Comparison of ENCODE assay signal across 31 cellular contexts in the genomic region with DNA sequence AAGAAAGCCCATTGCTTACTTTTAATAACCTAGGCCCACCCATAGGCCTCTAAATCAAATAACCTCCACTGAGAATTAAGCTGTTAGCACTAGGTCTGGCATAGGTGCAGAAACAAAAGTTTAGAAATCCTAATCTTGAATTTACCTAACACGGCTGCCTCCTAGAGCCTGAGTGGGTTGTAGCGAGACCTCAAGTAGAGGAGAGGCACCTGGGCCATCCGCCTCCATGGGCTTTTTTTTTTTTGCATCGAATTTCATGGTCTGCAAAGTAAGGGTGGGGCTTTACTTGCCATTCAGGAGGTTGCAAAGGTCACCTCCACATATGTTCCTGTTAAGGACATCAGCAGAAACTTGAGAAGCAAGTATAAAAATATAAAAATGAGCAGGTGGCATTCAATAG. TPM values are rescaled to one million over a fixed set of nuclear protein-coding genes. Genes with fewer than 3 reads are reported as not detected.
DNase-seq lines count a peak whose midpoint lies in the region; FAIRE-seq and TF ChIP-seq lines count a peak whose summit lies in the region.
"Had no signal": no experiment of that assay in that cellular context is flagged by ENCODE, and none has a peak within 500 bp of the region (broad histone marks: within the 10 kb centered on the region; RNA-seq: fewer than 3 reads in every experiment).

No MANE protein-coding gene starts in this region.

- no peak overlapping the region for H3K9ac ChIP-seq in liver (ENCODE audit: low read depth in 1 of 2, low read length in 2 of 2)

- TF ChIP-seq CTCF in bronchial epithelial cell (IDR thresholded peaks at IDR 0.05; ENCODE audit: insufficient read depth, low read length, severe bottlenecking) (peak; percentile 42), liver (IDR thresholded peaks at IDR 0.05; ENCODE audit: low read depth, low read length, missing input control) (peak; percentile 5)

- no peak overlapping the region for H3K27ac ChIP-seq in liver (ENCODE audit: low read depth in 1 of 2, low read length in 2 of 2)
- no peak overlapping the region for H3K27ac ChIP-seq in CD4-positive, alpha-beta memory T cell (ENCODE audit: low read depth, low read length)
- H3K27ac ChIP-seq: heart right ventricle had no signal

- H3K27ac Mint-ChIP-seq in CD4-positive, alpha-beta memory T cell, result no peak overlapping the region
- H3K27ac Mint-ChIP-seq: activated B cell treated with CpG ODN at 0.5 μM for 24 hours; activated CD4-positive, alpha-beta memory T cell treated with anti-CD3 and anti-CD28 coated beads for 36 hours; activated naive CD8-positive, alpha-beta T cell treated with anti-CD3 and anti-CD28 coated beads for 36 hours had no signal

- H3K27me3 ChIP-seq in bronchial epithelial cell (ENCODE audit: control insufficient read depth, insufficient read depth, low read length) (no peaks in the 10 kb centered on the region), liver (ENCODE audit: control insufficient read depth in 4 of 4, insufficient read depth in 4 of 4, low read length in 3 of 4) (no peaks in the 10 kb centered on the region), HAP-1 (ENCODE audit: low read depth) (no peaks in the 10 kb centered on the region)
- H3K27me3 ChIP-seq in CD4-positive, alpha-beta memory T cell (ENCODE audit: insufficient read depth, low read length), result peaks cover 9% of the 10 kb centered on the region

- H3K9me3 ChIP-seq in liver (ENCODE audit: control insufficient read depth in 4 of 4, low read length in 3 of 4) (no peaks in the 10 kb centered on the region), HAP-1 (no peaks in the 10 kb centered on the region)
- no peaks in the 10 kb centered on the region for H3K9me3 ChIP-seq in CD4-positive, alpha-beta memory T cell (ENCODE audit: control insufficient read depth in 1 of 2, low read length in 2 of 2)
- H3K9me3 ChIP-seq: heart right ventricle had no signal

- no peaks in the 10 kb centered on the region for H3K36me3 Mint-ChIP-seq in CD4-positive, alpha-beta memory T cell
- H3K36me3 Mint-ChIP-seq: activated CD4-positive, alpha-beta memory T cell treated with anti-CD3 and anti-CD28 coated beads for 36 hours; activated naive CD8-positive, alpha-beta T cell treated with anti-CD3 and anti-CD28 coated beads for 36 hours had no signal

- no peak overlapping the region for H3K4me3 ChIP-seq in bronchial epithelial cell (ENCODE audit: low read depth, low read length)
- H3K4me3 ChIP-seq in liver (ENCODE audit: low read depth in 1 of 3, low read length in 3 of 3), result no peak overlapping the region
- H3K4me3 ChIP-seq in HAP-1, result no peak overlapping the region
- H3K4me3 ChIP-seq in CD4-positive, alpha-beta memory T cell (ENCODE audit: low read length in 2 of 2), result no peak overlapping the region
- H3K4me3 ChIP-seq: heart right ventricle had no signal

- H3K4me1 ChIP-seq in liver (ENCODE audit: control insufficient read depth in 4 of 4, insufficient read depth in 4 of 4, low read length in 3 of 4) (no peaks in the 10 kb centered on the region), HAP-1 (peaks cover 5% of the 10 kb centered on the region)
- no peaks in the 10 kb centered on the region for H3K4me1 ChIP-seq in CD4-positive, alpha-beta memory T cell (ENCODE audit: insufficient read depth, low read length)

- in situ Hi-C loops in HAP-1 (cut with MboI; ENCODE audit: low sequenced_read_pairs), result no loop called here

- DNase-seq in NCI-H2171 treated with DMSO at 0.1 percent for 48 hours (lab: John Stamatoyannopoulos, UW) (peak; percentile 15), NCI-H2171 (lab: John Stamatoyannopoulos, UW) (no peak), bronchial epithelial cell (ENCODE audit: low read depth) (peak; percentile 46), mucosa of gallbladder (ENCODE audit: low spot score) (no peak), HUDEP-2 (lab: John Stamatoyannopoulos, UW; ENCODE audit: unreplicated experiment in 76 of 76) (no peak), HAP-1 (ENCODE audit: low spot score in 2 of 2) (no peak)
- no peak for DNase-seq in CD4-positive, alpha-beta memory T cell
- DNase-seq: activated B cell treated with CpG ODN at 0.5 μM for 24 hours; activated CD4-positive, alpha-beta memory T cell treated with anti-CD3 and anti-CD28 coated beads for 36 hours; activated effector memory CD4-positive, alpha-beta T cell treated with Interleukin-2 at 50 U/mL for 16 hours; activated naive CD8-positive, alpha-beta T cell treated with anti-CD3 and anti-CD28 coated beads for 36 hours; AML-193; cerebellar nuclear complex; DMS53; effector CD8-positive, alpha-beta T cell; erythroblast; foreskin fibroblast; GDM1; heart right ventricle; left ventricle myocardium superior; midbrain; NCI-H187 treated with DMSO at 0.1 percent for 48 hours; NCI-H226; NCI-H774; posterior cingulate gyrus; stimulated activated CD8-positive, alpha-beta memory T cell treated with anti-CD3 and anti-CD28 coated beads, Interleukin-4, amount 100 ng/mL, for 48 hours; SW 1271; T1000; trophoblast cell had no signal

- no peaks in the 10 kb centered on the region for H3K36me3 ChIP-seq in bronchial epithelial cell (ENCODE audit: control insufficient read depth, insufficient read depth, low read length)
- H3K36me3 ChIP-seq in liver (ENCODE audit: control insufficient read depth in 4 of 4, insufficient read depth in 3 of 4, low read depth in 1 of 4, low read length in 3 of 4), result no peaks in the 10 kb centered on the region
- H3K36me3 ChIP-seq in HAP-1 (replicated peaks), result no peaks in the 10 kb centered on the region
- H3K36me3 ChIP-seq in CD4-positive, alpha-beta memory T cell (ENCODE audit: insufficient read depth, low read length), result no peaks in the 10 kb centered on the region
- H3K36me3 ChIP-seq: heart right ventricle had no signal

- no peaks in the 10 kb centered on the region for H3K9me3 Mint-ChIP-seq in CD4-positive, alpha-beta memory T cell
- H3K9me3 Mint-ChIP-seq: activated B cell treated with CpG ODN at 0.5 μM for 24 hours; activated CD4-positive, alpha-beta memory T cell treated with anti-CD3 and anti-CD28 coated beads for 36 hours; activated naive CD8-positive, alpha-beta T cell treated with anti-CD3 and anti-CD28 coated beads for 36 hours had no signal

- POLR2A ChIA-PET in CD4-positive, alpha-beta memory T cell (lab: Charles Lee; ENCODE audit: partially characterized antibody), result no interaction called here

- WGBS in liver, result 62% methylated on average over 4 of the region's 4 CpGs

- no peak for FAIRE-seq in bronchial epithelial cell (lab: Jason Lieb, UNC)
- FAIRE-seq: astrocyte had no signal

- intact Hi-C loops in CD4-positive, alpha-beta memory T cell (cut with micrococcal nuclease), result no loop called here

- no peaks in the 10 kb centered on the region for H3K4me1 Mint-ChIP-seq in CD4-positive, alpha-beta memory T cell
- H3K4me1 Mint-ChIP-seq: activated B cell treated with CpG ODN at 0.5 μM for 24 hours; activated naive CD8-positive, alpha-beta T cell treated with anti-CD3 and anti-CD28 coated beads for 36 hours had no signal

- no peak overlapping the region for H3K4me3 Mint-ChIP-seq in CD4-positive, alpha-beta memory T cell
- H3K4me3 Mint-ChIP-seq: activated B cell treated with CpG ODN at 0.5 μM for 24 hours; activated CD4-positive, alpha-beta memory T cell treated with anti-CD3 and anti-CD28 coated beads for 36 hours; activated naive CD8-positive, alpha-beta T cell treated with anti-CD3 and anti-CD28 coated beads for 36 hours had no signal

- TF ChIP-seq RAD21 in liver (IDR thresholded peaks at IDR 0.05), result peak in 1 of 2 donors; percentile 66

- peaks cover 5 to 14% of the 10 kb centered on the region in 2 donors for H3K27me3 Mint-ChIP-seq in CD4-positive, alpha-beta memory T cell

- CTCF ChIA-PET in CD4-positive, alpha-beta memory T cell (lab: Charles Lee; ENCODE audit: partially characterized antibody), result interaction anchor here (2.4 kb wide), 1 partner anchor 12 kb away, joined by 9 read pairs; no protein-coding TSS in a partner anchor

TF ChIP-seq in liver, 16 proteins besides CTCF, POLR2A, EP300 and RAD21 (continues in another document):
- TF ChIP-seq FOXA1 (IDR thresholded peaks at IDR 0.05), result no peak
- no peak for TF ChIP-seq NR2F2 (IDR thresholded peaks at IDR 0.05)
- no peak for TF ChIP-seq HNF4G (IDR thresholded peaks at IDR 0.05)
- TF ChIP-seq, protein P1, sequence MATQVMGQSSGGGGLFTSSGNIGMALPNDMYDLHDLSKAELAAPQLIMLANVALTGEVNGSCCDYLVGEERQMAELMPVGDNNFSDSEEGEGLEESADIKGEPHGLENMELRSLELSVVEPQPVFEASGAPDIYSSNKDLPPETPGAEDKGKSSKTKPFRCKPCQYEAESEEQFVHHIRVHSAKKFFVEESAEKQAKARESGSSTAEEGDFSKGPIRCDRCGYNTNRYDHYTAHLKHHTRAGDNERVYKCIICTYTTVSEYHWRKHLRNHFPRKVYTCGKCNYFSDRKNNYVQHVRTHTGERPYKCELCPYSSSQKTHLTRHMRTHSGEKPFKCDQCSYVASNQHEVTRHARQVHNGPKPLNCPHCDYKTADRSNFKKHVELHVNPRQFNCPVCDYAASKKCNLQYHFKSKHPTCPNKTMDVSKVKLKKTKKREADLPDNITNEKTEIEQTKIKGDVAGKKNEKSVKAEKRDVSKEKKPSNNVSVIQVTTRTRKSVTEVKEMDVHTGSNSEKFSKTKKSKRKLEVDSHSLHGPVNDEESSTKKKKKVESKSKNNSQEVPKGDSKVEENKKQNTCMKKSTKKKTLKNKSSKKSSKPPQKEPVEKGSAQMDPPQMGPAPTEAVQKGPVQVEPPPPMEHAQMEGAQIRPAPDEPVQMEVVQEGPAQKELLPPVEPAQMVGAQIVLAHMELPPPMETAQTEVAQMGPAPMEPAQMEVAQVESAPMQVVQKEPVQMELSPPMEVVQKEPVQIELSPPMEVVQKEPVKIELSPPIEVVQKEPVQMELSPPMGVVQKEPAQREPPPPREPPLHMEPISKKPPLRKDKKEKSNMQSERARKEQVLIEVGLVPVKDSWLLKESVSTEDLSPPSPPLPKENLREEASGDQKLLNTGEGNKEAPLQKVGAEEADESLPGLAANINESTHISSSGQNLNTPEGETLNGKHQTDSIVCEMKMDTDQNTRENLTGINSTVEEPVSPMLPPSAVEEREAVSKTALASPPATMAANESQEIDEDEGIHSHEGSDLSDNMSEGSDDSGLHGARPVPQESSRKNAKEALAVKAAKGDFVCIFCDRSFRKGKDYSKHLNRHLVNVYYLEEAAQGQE (IDR thresholded peaks at IDR 0.05), result no peak
- TF ChIP-seq RXRA (IDR thresholded peaks at IDR 0.05), result no peak
- no peak for TF ChIP-seq MAX (IDR thresholded peaks at IDR 0.05)
- TF ChIP-seq SP1 (IDR thresholded peaks at IDR 0.05), result no peak
- no peak for TF ChIP-seq TAF1 (conservative IDR thresholded peaks at IDR 0.05)
- TF ChIP-seq JUND (IDR thresholded peaks at IDR 0.05), result no peak
- TF ChIP-seq GABPA (IDR thresholded peaks at IDR 0.05 in 1 of 2, conservative IDR thresholded peaks at IDR 0.05 in 1 of 2), result no peak

RNA-seq across cellular contexts. Expression of gene TPM1, which starts 6.6 kb away (rescaled TPM):
- total RNA-seq in bronchial epithelial cell (111 and 190 TPM in 2 replicates), liver (100 to 1,000 TPM in 1 of 2 donors, 10 to 100 TPM in 1; 64.7 to 101 TPM), mucosa of gallbladder (1,361 TPM)
- polyA plus RNA-seq in liver, result 10 to 100 TPM; 69.6 to 73.3 TPM
- 10 to 100 TPM; 25.5 to 29.4 TPM for total RNA-seq in CD4-positive, alpha-beta memory T cell
- 10 to 100 TPM in 1 of 2 donors, 1 to 10 TPM in 1; 8.5 to 11.2 TPM for polyA plus RNA-seq in CD4-positive, alpha-beta memory T cell

Comparison
In these comparisons a context has a peak if more than half of its experiments do, and no peak if none do; other contexts are left out.
1. DNase-seq: peak in NCI-H2171 treated with DMSO at 0.1 percent for 48 hours (single experiment) and bronchial epithelial cell (single experiment); none in NCI-H2171 (single experiment), mucosa of gallbladder (single experiment), HUDEP-2 (0 of 76), HAP-1 (0 of 2) and CD4-positive, alpha-beta memory T cell (0 of 5).